In genomic region chr2:46674451-46674850, GRCh38 we compare ENCODE assay signal across 24 cellular contexts. TPM values are rescaled to one million over a fixed set of nuclear protein-coding genes. Genes with fewer than 3 reads are reported as not detected.
DNase-seq lines count a peak whose midpoint lies in the region; ATAC-seq, FAIRE-seq and TF ChIP-seq lines count a peak whose summit lies in the region.
"Had no signal": no experiment of that assay in that cellular context is flagged by ENCODE, and none has a peak within 500 bp of the region (broad histone marks: within the 10 kb centered on the region; RNA-seq: fewer than 3 reads in every experiment).

No MANE protein-coding gene starts in this region.

- no peaks in the 10 kb centered on the region for H3K9me3 ChIP-seq in astrocyte (ENCODE audit: insufficient read depth, low read depth, low read length)

- peaks cover 10% of the 10 kb centered on the region for H3K4me1 ChIP-seq in astrocyte (ENCODE audit: insufficient read depth, low read length)

- H2AFZ ChIP-seq in astrocyte (ENCODE audit: low read depth, low read length), result no peak overlapping the region

- H3K4me1 Mint-ChIP-seq in astrocyte (ENCODE audit: low read depth, unreplicated experiment) (peaks cover 11% of the 10 kb centered on the region), osteocyte (ENCODE audit: unreplicated experiment) (peaks cover 12% of the 10 kb centered on the region)

- no peak overlapping the region for H3K4me2 ChIP-seq in astrocyte (ENCODE audit: low read length)
- H3K4me2 ChIP-seq: A549 had no signal

- ATAC-seq in HG03039 (IDR thresholded peaks at IDR 0.05; ENCODE audit: unreplicated experiment) (no peak), GM18511 (IDR thresholded peaks at IDR 0.05; ENCODE audit: unreplicated experiment) (no peak)
- ATAC-seq: A549, GM12878, HepG2, Panc1 had no signal

- H3K9me3 Mint-ChIP-seq in astrocyte (ENCODE audit: unreplicated experiment) (peaks cover 5% of the 10 kb centered on the region), osteocyte (ENCODE audit: unreplicated experiment) (peaks cover 7% of the 10 kb centered on the region)

- peak; percentile 70 for DNase-seq in EH (ENCODE audit: low read depth)
- no peak for DNase-seq in astrocyte (ENCODE audit: low read depth)
- DNase-seq in fibroblast of the aortic adventitia (ENCODE audit: low read depth), result peak; percentile 68
- no peak for DNase-seq in osteocyte (ENCODE audit: extremely low spot score, unreplicated experiment)
- DNase-seq in iPS-NIHi7 (ENCODE audit: extremely low spot score), result no peak
- no peak for DNase-seq in SKM-1 (lab: John Stamatoyannopoulos, UW; ENCODE audit: unreplicated experiment)
- DNase-seq: CD4-positive, CD25-positive, alpha-beta regulatory T cell; DMS79; H7; KBM-7; NCI-H1092; NCI-H1436; NCI-H1930; NCI-H2227 treated with DMSO at 0.1 percent for 48 hours; NCI-H524; NCI-H82; SIG-M5 had no signal

- no peak overlapping the region for H3K4me3 ChIP-seq in astrocyte (ENCODE audit: insufficient read depth, low read depth, low read length)
- H3K4me3 ChIP-seq in fibroblast of the aortic adventitia (ENCODE audit: low read depth, low read length), result no peak overlapping the region
- H3K4me3 ChIP-seq: A549, GM12878 had no signal

- peak; percentile 13 for FAIRE-seq in astrocyte (lab: Jason Lieb, UNC)
- FAIRE-seq: A549, GM12878, HepG2 had no signal

- H3K4me3 Mint-ChIP-seq in astrocyte (ENCODE audit: unreplicated experiment), result no peak overlapping the region
- no peak overlapping the region for H3K4me3 Mint-ChIP-seq in osteocyte (ENCODE audit: unreplicated experiment)
- H3K4me3 Mint-ChIP-seq: CD4-positive, CD25-positive, alpha-beta regulatory T cell had no signal

- H4K20me1 ChIP-seq in astrocyte (ENCODE audit: insufficient read depth, low read length), result no peaks in the 10 kb centered on the region

- H3K27me3 ChIP-seq in astrocyte (ENCODE audit: insufficient read depth, low read length), result no peaks in the 10 kb centered on the region

- H3K27me3 Mint-ChIP-seq in astrocyte (ENCODE audit: low read depth, unreplicated experiment), result no peaks in the 10 kb centered on the region
- no peaks in the 10 kb centered on the region for H3K27me3 Mint-ChIP-seq in osteocyte (ENCODE audit: unreplicated experiment)

- no peaks in the 10 kb centered on the region for H3K36me3 Mint-ChIP-seq in astrocyte (ENCODE audit: low read depth, unreplicated experiment)
- H3K36me3 Mint-ChIP-seq in osteocyte (ENCODE audit: unreplicated experiment), result peaks cover 3% of the 10 kb centered on the region

- TF ChIP-seq CTCF in astrocyte (IDR thresholded peaks at IDR 0.05; ENCODE audit: insufficient read depth, low read depth, low read length) (no peak), fibroblast of the aortic adventitia (IDR thresholded peaks at IDR 0.05; ENCODE audit: insufficient read depth, low read length) (no peak), osteocyte (IDR thresholded peaks at IDR 0.05) (no peak)

- no peaks in the 10 kb centered on the region for H3K79me2 ChIP-seq in astrocyte (ENCODE audit: insufficient read depth, low read length)

- H3K36me3 ChIP-seq in astrocyte (ENCODE audit: insufficient read depth, low read length), result no peaks in the 10 kb centered on the region

- no peak overlapping the region for H3K27ac Mint-ChIP-seq in astrocyte (ENCODE audit: unreplicated experiment)
- H3K27ac Mint-ChIP-seq in osteocyte (ENCODE audit: unreplicated experiment), result peak overlapping the region; percentile 0
- H3K27ac Mint-ChIP-seq: CD4-positive, CD25-positive, alpha-beta regulatory T cell had no signal

- no peak overlapping the region for H3K27ac ChIP-seq in astrocyte (ENCODE audit: low read depth, low read length)
- H3K27ac ChIP-seq: A549, HL-60 had no signal

- H3K9ac ChIP-seq in astrocyte (ENCODE audit: low read length), result no peak overlapping the region

RNA-seq across cellular contexts. Expression of gene SOCS5, which starts 24.6 kb away (rescaled TPM):
- total RNA-seq in astrocyte, result 16.5 TPM in 2 replicates
- total RNA-seq in fibroblast of the aortic adventitia (ENCODE audit: low replicate concordance), result 147 and 155 TPM in 2 replicates
- 23.4 and 24.1 TPM in 2 replicates for total RNA-seq in osteocyte

RNA-seq across cellular contexts. Expression of gene CRIPT, which starts 57.4 kb away (rescaled TPM):
- total RNA-seq in astrocyte (17.2 and 18.5 TPM in 2 replicates), fibroblast of the aortic adventitia (ENCODE audit: low replicate concordance) (25.5 and 42.7 TPM in 2 replicates), osteocyte (16.4 and 19.9 TPM in 2 replicates)

RNA-seq across cellular contexts. Expression of gene PIGF, which starts 57.6 kb away (rescaled TPM):
- total RNA-seq in astrocyte (21.0 and 21.4 TPM in 2 replicates), fibroblast of the aortic adventitia (ENCODE audit: low replicate concordance) (8.2 and 30.4 TPM in 2 replicates), osteocyte (21.6 and 23.6 TPM in 2 replicates)

Comparison
In these comparisons a context has a peak if more than half of its experiments do, and no peak if none do; other contexts are left out.
1. DNase-seq: peak in EH (single experiment) and fibroblast of the aortic adventitia (single experiment); none in astrocyte (single experiment), osteocyte (single experiment), iPS-NIHi7 (single experiment) and SKM-1 (single experiment).